Comparison of ENCODE assay signal across 16 cellular contexts in the genomic region with DNA sequence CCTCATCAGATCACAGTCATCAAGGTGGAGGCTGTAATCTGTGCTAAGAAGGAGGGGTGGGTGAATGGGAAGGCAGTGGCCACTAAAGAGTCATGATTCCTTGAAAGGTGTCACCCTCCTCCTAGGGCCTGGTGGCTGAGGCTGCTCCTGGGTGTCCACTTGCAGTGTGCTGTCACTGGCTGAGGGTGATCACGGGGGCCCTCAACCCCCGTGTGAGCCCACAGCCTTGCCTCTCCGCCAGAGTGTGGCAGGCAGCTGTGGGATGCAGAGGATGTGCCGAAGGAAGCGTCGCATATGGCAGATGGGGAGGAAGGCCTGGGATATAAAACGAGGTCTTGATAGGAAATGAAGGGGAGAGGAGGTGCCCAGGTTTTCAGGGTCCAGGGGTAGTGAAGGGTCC.
"Had no signal": no experiment of that assay in that cellular context is flagged by ENCODE, and none has a peak within 500 bp of the region (broad histone marks: within the 10 kb centered on the region; RNA-seq: fewer than 3 reads in every experiment).

No MANE protein-coding gene starts in this region.

- H3K4me3 ChIP-seq: heart left ventricle, ovary had no signal

- H3K27ac ChIP-seq: brain microvascular endothelial cell, ovary had no signal

- H3K9me3 ChIP-seq: ovary had no signal

- ATAC-seq: effector memory CD8-positive, alpha-beta T cell; heart left ventricle; sciatic nerve had no signal

- DNase-seq: activated CD4-positive, alpha-beta T cell treated with anti-CD3 and anti-CD28 coated beads, Interleukin-2, amount 50 U/mL, for 48 hours; activated CD8-positive, alpha-beta memory T cell treated with anti-CD3 and anti-CD28 coated beads, Interleukin-2, amount 10 ng/mL, durations not matched to agents 7 days and 5 days; activated gamma-delta T cell; activated naive CD8-positive, alpha-beta T cell treated with anti-CD3 and anti-CD28 coated beads for 36 hours; activated T-cell treated with anti-CD3 and anti-CD28 coated beads, Interleukin-2, amount 50 U/mL, for 1 hour; amygdala; brain microvascular endothelial cell; dermis blood vessel endothelial cell; effector memory CD8-positive, alpha-beta T cell; heart left ventricle; immature natural killer cell; ovary; stimulated activated CD4-positive, alpha-beta T cell treated with anti-CD3 and anti-CD28 coated beads, Interleukin-1b, Interleukin-23, amount 100 ng/mL, for 48 hours had no signal

- H3K27ac Mint-ChIP-seq: activated naive CD8-positive, alpha-beta T cell treated with anti-CD3 and anti-CD28 coated beads for 36 hours; effector memory CD8-positive, alpha-beta T cell; immature natural killer cell had no signal

- H3K4me3 Mint-ChIP-seq: activated CD8-positive, alpha-beta memory T cell treated with anti-CD3 and anti-CD28 coated beads, Interleukin-2, amount 10 ng/mL, durations not matched to agents 7 days and 5 days; activated naive CD8-positive, alpha-beta T cell treated with anti-CD3 and anti-CD28 coated beads for 36 hours; effector memory CD8-positive, alpha-beta T cell; immature natural killer cell had no signal

- H3K27me3 Mint-ChIP-seq: activated CD8-positive, alpha-beta memory T cell treated with anti-CD3 and anti-CD28 coated beads, Interleukin-2, amount 10 ng/mL, durations not matched to agents 7 days and 5 days had no signal

- H3K9me3 Mint-ChIP-seq: T-helper 2 cell treated with Interferon-gamma antibody and Interleukin-4, amounts not matched to agents 5 μg/mL and 100 μg/mL, for 36 hours had no signal

- H3K4me1 Mint-ChIP-seq: immature natural killer cell had no signal

- H3K27me3 ChIP-seq: brain microvascular endothelial cell, ovary had no signal

- H3K36me3 Mint-ChIP-seq: immature natural killer cell had no signal

- H3K36me3 ChIP-seq: brain microvascular endothelial cell, heart left ventricle, ovary had no signal

- FAIRE-seq: frontal cortex had no signal
